ENCODE assay signal across 14 cellular contexts in the genomic region with DNA sequence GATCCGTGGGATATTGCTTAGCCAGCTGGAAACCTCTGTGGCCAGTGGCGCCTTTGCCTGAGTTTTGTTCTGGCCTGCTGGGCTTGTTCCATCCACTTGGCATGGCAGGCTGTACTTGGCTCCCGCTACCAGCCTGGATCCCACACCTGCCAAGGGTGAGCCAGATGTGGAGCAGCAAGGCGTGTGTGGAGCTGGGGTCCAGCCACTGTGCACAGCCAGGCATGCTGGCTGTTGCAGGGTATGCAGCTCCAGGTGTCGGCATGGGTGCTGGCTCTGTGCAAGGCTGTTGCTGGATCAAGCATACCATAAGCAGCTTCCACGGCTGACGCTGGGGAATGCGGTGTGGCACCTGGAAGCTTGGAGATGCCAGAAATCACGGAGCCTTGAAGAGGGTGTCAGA.
"Had no signal": no experiment of that assay in that cellular context is flagged by ENCODE, and none has a peak within 500 bp of the region (broad histone marks: within the 10 kb centered on the region; RNA-seq: fewer than 3 reads in every experiment).

No MANE protein-coding gene starts in this region.

- H3K4me3 ChIP-seq: coronary artery, ovary, smooth muscle cell had no signal

- H3K36me3 ChIP-seq: ovary had no signal

- ATAC-seq: naive thymus-derived CD4-positive, alpha-beta T cell had no signal

- H3K27me3 ChIP-seq: ovary had no signal

- H3K27ac ChIP-seq: coronary artery, ovary had no signal

- H3K4me2 ChIP-seq: smooth muscle cell had no signal

- H3K9me3 ChIP-seq: ovary had no signal

- FAIRE-seq: keratinocyte had no signal

- DNase-seq: effector CD4-positive, alpha-beta T cell; foreskin melanocyte; head of caudate nucleus; hypothalamus; immature natural killer cell; naive thymus-derived CD4-positive, alpha-beta T cell; nephron progenitor cell; ovary; stimulated activated CD4-positive, alpha-beta T cell treated with anti-CD3 and anti-CD28 coated beads, Interleukin-2, amount 100 ng/mL, for 48 hours; stimulated activated naive CD4-positive, alpha-beta T cell treated with Interleukin-2 at 50 U/mL for 16 hours; trophoblast cell had no signal
